25 cellular contexts compared by ENCODE assay signal in genomic region chr11:71305041-71305440, GRCh38. TPM values are rescaled to one million over a fixed set of nuclear protein-coding genes. Genes with fewer than 3 reads are reported as not detected.
DNase-seq lines count a peak whose midpoint lies in the region; TF ChIP-seq lines count a peak whose summit lies in the region.
"Had no signal": no experiment of that assay in that cellular context is flagged by ENCODE, and none has a peak within 500 bp of the region (broad histone marks: within the 10 kb centered on the region; RNA-seq: fewer than 3 reads in every experiment).

No MANE protein-coding gene starts in this region.

- H3K4me3 Mint-ChIP-seq in neural crest cell, result no peak overlapping the region
- H3K4me3 Mint-ChIP-seq: CD8-positive, alpha-beta T cell had no signal

- H3K36me3 Mint-ChIP-seq in neural crest cell (ENCODE audit: low read depth), result no peaks in the 10 kb centered on the region
- H3K36me3 Mint-ChIP-seq: CD8-positive, alpha-beta T cell had no signal

- H3K4me3 ChIP-seq in vagina, result no peak overlapping the region
- H3K4me3 ChIP-seq: BLaER1 treated with 17β-estradiol and CSF1 and Interleukin-3, amounts not matched to agents 10 nM and 100 nM; GM12878; GM23248; PC-9; SJSA1 had no signal

- no peak overlapping the region for H3K27ac ChIP-seq in vagina
- H3K27ac ChIP-seq: BLaER1 treated with 17β-estradiol and CSF1 and Interleukin-3, amounts not matched to agents 10 nM and 100 nM; GM23248; PC-9; SJSA1 had no signal

- peak overlapping the region; percentile 43 for H3K27ac Mint-ChIP-seq in neural crest cell (ENCODE audit: unreplicated experiment)
- H3K27ac Mint-ChIP-seq: CD8-positive, alpha-beta T cell had no signal

- no peaks in the 10 kb centered on the region for H3K36me3 ChIP-seq in vagina
- H3K36me3 ChIP-seq: BLaER1 treated with 17β-estradiol and CSF1 and Interleukin-3, amounts not matched to agents 10 nM and 100 nM; SJSA1 had no signal

- H3K27me3 ChIP-seq in vagina, result no peaks in the 10 kb centered on the region
- H3K27me3 ChIP-seq: BLaER1 treated with 17β-estradiol and CSF1 and Interleukin-3, amounts not matched to agents 10 nM and 100 nM; SJSA1 had no signal

- no peak for TF ChIP-seq POLR2A in vagina (IDR thresholded peaks at IDR 0.05)

- intact Hi-C loops in vagina (cut with DNase I), result no loop called here

- peak; percentile 20 for DNase-seq in activated CD8-positive, alpha-beta memory T cell treated with anti-CD3 and anti-CD28 coated beads, Interleukin-2, amount 50 U/mL, for 48 hours
- no peak for DNase-seq in activated CD8-positive, alpha-beta memory T cell treated with anti-CD3 and anti-CD28 coated beads, Interleukin-2, amount 50 U/mL, for 4 hours
- DNase-seq in ecto neural progenitor cell (ENCODE audit: low spot score) (peak; percentile 32), neural crest cell (ENCODE audit: low read depth, low spot score) (no peak), vagina (ENCODE audit: extremely low spot score in 2 of 2) (peak; percentile 60 to 72), NCI-H446 (lab: John Stamatoyannopoulos, UW) (no peak), SW 1271 (lab: John Stamatoyannopoulos, UW) (no peak)
- DNase-seq: Calu3, DMS53, EL, HCEC 1CT, IMR-90, NCI-H1048, NCI-H1436, NCI-H2029 treated with DMSO at 0.1 percent for 48 hours, NCI-H2171 treated with DMSO at 0.1 percent for 48 hours, NCI-H446 treated with DMSO at 0.1 percent for 48 hours, NCI-H82, PC-9 had no signal

- H3K27me3 Mint-ChIP-seq in neural crest cell (ENCODE audit: low read depth), result peaks cover 3% of the 10 kb centered on the region

- no peak for TF ChIP-seq CTCF in neural crest cell (conservative IDR thresholded peaks at IDR 0.05)
- TF ChIP-seq CTCF in vagina (IDR thresholded peaks at IDR 0.05), result no peak

- no peaks in the 10 kb centered on the region for H3K9me3 ChIP-seq in vagina
- H3K9me3 ChIP-seq: SJSA1 had no signal

- H3K4me1 Mint-ChIP-seq in neural crest cell, result no peaks in the 10 kb centered on the region

- H3K9me3 Mint-ChIP-seq in neural crest cell, result no peaks in the 10 kb centered on the region
- H3K9me3 Mint-ChIP-seq: CD8-positive, alpha-beta T cell had no signal

- H3K4me1 ChIP-seq in vagina, result peaks cover 3% of the 10 kb centered on the region

RNA-seq across cellular contexts. Expression of gene SHANK2, which starts 52.7 kb away (rescaled TPM):
- total RNA-seq in neural crest cell (7.6 and 10.0 TPM in 2 replicates), vagina (11.0 TPM)
- total RNA-seq: CD8-positive, alpha-beta T cell; M059J had no signal

Comparison
In these comparisons a context has a peak if more than half of its experiments do, and no peak if none do; other contexts are left out.
1. DNase-seq: peak in activated CD8-positive, alpha-beta memory T cell treated with anti-CD3 and anti-CD28 coated beads, Interleukin-2, amount 50 U/mL, for 48 hours (single experiment), ecto neural progenitor cell (single experiment) and vagina (2 of 2); none in activated CD8-positive, alpha-beta memory T cell treated with anti-CD3 and anti-CD28 coated beads, Interleukin-2, amount 50 U/mL, for 4 hours (single experiment), neural crest cell (single experiment), NCI-H446 (0 of 2) and SW 1271 (0 of 2).